In the genomic region with DNA sequence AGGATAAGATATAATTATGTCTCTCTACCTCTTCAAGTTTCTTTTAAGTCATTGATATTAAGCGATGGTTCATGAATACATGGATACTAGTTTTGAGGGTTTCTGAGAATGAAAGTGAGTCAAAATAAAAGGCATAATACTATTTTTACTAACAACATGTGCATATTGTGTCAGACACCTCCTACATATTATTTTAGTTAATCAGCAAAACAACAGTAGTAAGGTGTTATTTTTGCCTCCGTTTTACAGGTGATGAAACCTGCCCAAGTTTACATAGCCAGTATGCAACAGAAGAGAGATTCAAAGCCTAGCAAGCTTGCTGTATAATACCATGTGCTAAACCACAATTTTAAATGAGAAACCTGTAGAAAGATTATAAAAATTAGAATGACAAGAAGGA, we compare ENCODE assay signal across 34 cellular contexts.
"Had no signal": no experiment of that assay in that cellular context is flagged by ENCODE, and none has a peak within 500 bp of the region (broad histone marks: within the 10 kb centered on the region; RNA-seq: fewer than 3 reads in every experiment).

No MANE protein-coding gene starts in this region.

- H3K9me3 Mint-ChIP-seq: activated naive CD4-positive, alpha-beta T cell treated with anti-CD3 and anti-CD28 coated beads, Interleukin-2, amount 50 U/mL, for 24 hours; activated naive CD8-positive, alpha-beta T cell treated with anti-CD3 and anti-CD28 coated beads for 36 hours had no signal

- H3K27me3 ChIP-seq: adrenal gland, body of pancreas, esophagus squamous epithelium had no signal

- H3K9me3 ChIP-seq: body of pancreas, esophagus squamous epithelium had no signal

- H3K27me3 Mint-ChIP-seq: activated B cell treated with CpG ODN at 0.5 μM for 24 hours; activated CD8-positive, alpha-beta T cell treated with anti-CD3 and anti-CD28 coated beads for 36 hours; activated naive CD4-positive, alpha-beta T cell treated with anti-CD3 and anti-CD28 coated beads, Interleukin-2, amount 50 U/mL, for 24 hours; activated naive CD8-positive, alpha-beta T cell treated with anti-CD3 and anti-CD28 coated beads for 36 hours; activated naive CD8-positive, alpha-beta T cell treated with anti-CD3 and anti-CD28 coated beads, Interleukin-2, amount 50 U/mL, for 24 hours; effector memory CD8-positive, alpha-beta T cell; T-helper 17 cell had no signal

- H3K4me3 Mint-ChIP-seq: activated B cell treated with CpG ODN at 0.5 μM for 24 hours; activated CD8-positive, alpha-beta T cell treated with anti-CD3 and anti-CD28 coated beads for 36 hours; activated naive CD4-positive, alpha-beta T cell treated with anti-CD3 and anti-CD28 coated beads for 36 hours; activated naive CD4-positive, alpha-beta T cell treated with anti-CD3 and anti-CD28 coated beads, Interleukin-2, amount 50 U/mL, for 24 hours; activated naive CD8-positive, alpha-beta T cell treated with anti-CD3 and anti-CD28 coated beads for 36 hours; activated naive CD8-positive, alpha-beta T cell treated with anti-CD3 and anti-CD28 coated beads, Interleukin-2, amount 50 U/mL, for 24 hours; activated T-cell treated with anti-CD3 and anti-CD28 coated beads, Interleukin-2, amount 50 U/mL, for 4 hours; effector memory CD8-positive, alpha-beta T cell; T-helper 17 cell; T-helper 2 cell treated with Interferon-gamma antibody and Interleukin-4, amounts not matched to agents 5 μg/mL and 100 μg/mL, for 36 hours had no signal

- H3K36me3 ChIP-seq: adrenal gland, esophagus squamous epithelium, WERI-Rb-1 had no signal

- FAIRE-seq: colon, endothelial cell of umbilical vein, frontal cortex had no signal

- H3K4me1 ChIP-seq: adrenal gland, body of pancreas, esophagus squamous epithelium had no signal

- H3K36me3 Mint-ChIP-seq: activated naive CD4-positive, alpha-beta T cell treated with anti-CD3 and anti-CD28 coated beads, Interleukin-2, amount 50 U/mL, for 24 hours; activated naive CD8-positive, alpha-beta T cell treated with anti-CD3 and anti-CD28 coated beads for 36 hours had no signal

- H3K4me1 Mint-ChIP-seq: activated B cell treated with CpG ODN at 0.5 μM for 24 hours; activated naive CD4-positive, alpha-beta T cell treated with anti-CD3 and anti-CD28 coated beads, Interleukin-2, amount 50 U/mL, for 24 hours; activated naive CD8-positive, alpha-beta T cell treated with anti-CD3 and anti-CD28 coated beads for 36 hours; activated naive CD8-positive, alpha-beta T cell treated with anti-CD3 and anti-CD28 coated beads, Interleukin-2, amount 50 U/mL, for 24 hours; T-helper 17 cell had no signal

- H3K27ac ChIP-seq: adrenal gland, body of pancreas, epithelial cell of prostate, esophagus squamous epithelium, WERI-Rb-1 had no signal

- H3K4me3 ChIP-seq: adrenal gland, body of pancreas, esophagus squamous epithelium had no signal

- DNase-seq: activated B cell treated with CpG ODN at 0.5 μM for 24 hours; activated CD4-positive, alpha-beta T cell treated with anti-CD3 and anti-CD28 coated beads for 48 hours; activated CD4-positive, alpha-beta T cell treated with anti-CD3 and anti-CD28 coated beads, Interleukin-2, amount 50 U/mL, for 1 hour; activated CD4-positive, alpha-beta T cell treated with anti-CD3 and anti-CD28 coated beads, Interleukin-2, amount 50 U/mL, for 48 hours; activated CD8-positive, alpha-beta memory T cell treated with anti-CD3 and anti-CD28 coated beads for 24 hours; activated CD8-positive, alpha-beta T cell treated with anti-CD3 and anti-CD28 coated beads for 36 hours; activated effector memory CD4-positive, alpha-beta T cell treated with anti-CD3 and anti-CD28 coated beads, Interleukin-2, amount 50 U/mL, for 16 hours; activated naive CD4-positive, alpha-beta T cell treated with anti-CD3 and anti-CD28 coated beads for 36 hours; activated naive CD8-positive, alpha-beta T cell treated with anti-CD3 and anti-CD28 coated beads for 36 hours; activated naive CD8-positive, alpha-beta T cell treated with anti-CD3 and anti-CD28 coated beads, Interleukin-2, amount 50 U/mL, for 24 hours; activated T-cell treated with anti-CD3 and anti-CD28 coated beads, Interleukin-2, amount 50 U/mL, for 4 hours; adrenal gland; amygdala; aorta; body of pancreas; caudate nucleus; cortex of kidney; dermis blood vessel endothelial cell; effector CD4-positive, alpha-beta T cell; effector memory CD8-positive, alpha-beta T cell; esophagus squamous epithelium; head of caudate nucleus; T-helper 1 cell; T-helper 17 cell; T1000; WERI-Rb-1 had no signal

- H3K27ac Mint-ChIP-seq: activated B cell treated with CpG ODN at 0.5 μM for 24 hours; activated CD8-positive, alpha-beta T cell treated with anti-CD3 and anti-CD28 coated beads for 36 hours; activated naive CD4-positive, alpha-beta T cell treated with anti-CD3 and anti-CD28 coated beads for 36 hours; activated naive CD4-positive, alpha-beta T cell treated with anti-CD3 and anti-CD28 coated beads, Interleukin-2, amount 50 U/mL, for 24 hours; activated naive CD8-positive, alpha-beta T cell treated with anti-CD3 and anti-CD28 coated beads for 36 hours; activated naive CD8-positive, alpha-beta T cell treated with anti-CD3 and anti-CD28 coated beads, Interleukin-2, amount 50 U/mL, for 24 hours; activated T-helper 2 cell treated with anti-CD3 and anti-CD28 coated beads, Interferon-gamma antibody, Interleukin-2, Interleukin-4, amounts not matched to agents 10 μg/mL and 5 μg/mL and 100 μg/mL, durations not matched to agents 14 hours and 24 hours and 36 hours; effector memory CD8-positive, alpha-beta T cell; T-helper 17 cell; T-helper 2 cell treated with Interferon-gamma antibody and Interleukin-4, amounts not matched to agents 5 μg/mL and 100 μg/mL, for 36 hours had no signal

- ATAC-seq: activated CD4-positive, CD25-positive, alpha-beta regulatory T cell treated with anti-CD3 and anti-CD28 coated beads, Interleukin-2, amount 50 U/mL, for 24 hours; activated CD8-positive, alpha-beta T cell treated with anti-CD3 and anti-CD28 coated beads for 36 hours; activated naive CD8-positive, alpha-beta T cell treated with anti-CD3 and anti-CD28 coated beads, Interleukin-2, amount 50 U/mL, for 24 hours; activated T-cell treated with anti-CD3 and anti-CD28 coated beads, Interleukin-2, amount 50 U/mL, for 4 hours; body of pancreas; effector memory CD8-positive, alpha-beta T cell; T-helper 17 cell had no signal
